In genomic region chr6:7142228-7142801, GRCh38 we compare ENCODE assay signal across 9 cellular contexts. TPM values are rescaled to one million over a fixed set of nuclear protein-coding genes. Genes with fewer than 3 reads are reported as not detected.
DNase-seq lines count a peak whose midpoint lies in the region; ATAC-seq and TF ChIP-seq lines count a peak whose summit lies in the region.
"Had no signal": no experiment of that assay in that cellular context is flagged by ENCODE, and none has a peak within 500 bp of the region (broad histone marks: within the 10 kb centered on the region; RNA-seq: fewer than 3 reads in every experiment).

No MANE protein-coding gene starts in this region.

- H3K27ac ChIP-seq in ascending aorta (peak overlapping the region; percentile 90 to 96), testis (peak overlapping the region; percentile 93 to 98)

- H3K27ac Mint-ChIP-seq in activated T-cell treated with anti-CD3 and anti-CD28 coated beads, Interleukin-2, amount 50 U/mL, for 24 hours = no peak overlapping the region
- peak overlapping the region; percentile 89 for H3K27ac Mint-ChIP-seq in mesothelial cell of epicardium

- H3K4me3 ChIP-seq in ascending aorta (peak overlapping the region in 1 of 2 donors; percentile 75), testis (peak overlapping the region in 1 of 2 donors; percentile 85)

- no peaks in the 10 kb centered on the region for H3K36me3 Mint-ChIP-seq in activated T-cell treated with anti-CD3 and anti-CD28 coated beads, Interleukin-2, amount 50 U/mL, for 24 hours (ENCODE audit: low read depth)
- no peaks in the 10 kb centered on the region for H3K36me3 Mint-ChIP-seq in mesothelial cell of epicardium

- H3K27me3 ChIP-seq in ascending aorta (no peaks in the 10 kb centered on the region), testis (no peaks in the 10 kb centered on the region)

- DNase-seq in activated T-cell treated with anti-CD3 and anti-CD28 coated beads, Interleukin-2, amount 50 U/mL, for 24 hours = no peak
- no peak for DNase-seq in activated T-cell treated with anti-CD3 and anti-CD28 coated beads for 4 hours
- DNase-seq in ascending aorta (ENCODE audit: low spot score in 2 of 2) = no peak
- no peak for DNase-seq in mesothelial cell of epicardium (ENCODE audit: low spot score in 2 of 2, unreplicated experiment in 2 of 2)
- no peak for DNase-seq in testis
- DNase-seq in HuH-7 (ENCODE audit: low spot score) = no peak
- DNase-seq in medulla oblongata (ENCODE audit: extremely low spot score) = no peak
- DNase-seq: NCI-H748 treated with DMSO at 0.1 percent for 48 hours had no signal

- H3K36me3 ChIP-seq in ascending aorta = no peaks in the 10 kb centered on the region
- no peaks in the 10 kb centered on the region for H3K36me3 ChIP-seq in testis (ENCODE audit: low read depth, missing control alignments)

- H3K4me1 Mint-ChIP-seq in activated T-cell treated with anti-CD3 and anti-CD28 coated beads, Interleukin-2, amount 50 U/mL, for 24 hours (ENCODE audit: low read depth) = peaks cover 85% of the 10 kb centered on the region
- H3K4me1 Mint-ChIP-seq in mesothelial cell of epicardium = peaks cover 76% of the 10 kb centered on the region

- H3K27me3 Mint-ChIP-seq in activated T-cell treated with anti-CD3 and anti-CD28 coated beads, Interleukin-2, amount 50 U/mL, for 24 hours = no peaks in the 10 kb centered on the region
- H3K27me3 Mint-ChIP-seq in mesothelial cell of epicardium (ENCODE audit: low read depth) = no peaks in the 10 kb centered on the region

- peak overlapping the region; percentile 1 for H3K4me3 Mint-ChIP-seq in activated T-cell treated with anti-CD3 and anti-CD28 coated beads, Interleukin-2, amount 50 U/mL, for 24 hours
- H3K4me3 Mint-ChIP-seq in mesothelial cell of epicardium = peak overlapping the region; percentile 18

- no peak for TF ChIP-seq CTCF in ascending aorta (IDR thresholded peaks at IDR 0.05)
- no peak for TF ChIP-seq CTCF in mesothelial cell of epicardium (IDR thresholded peaks at IDR 0.05; ENCODE audit: unreplicated experiment)
- no peak for TF ChIP-seq CTCF in testis (IDR thresholded peaks at IDR 0.05)

- TF ChIP-seq POLR2A in testis (IDR thresholded peaks at IDR 0.05) = no peak

- 65 to 77% methylated on average over 19 to 25 of the region's 25 CpGs for whole genome bisulfite sequencing in testis, 2 donors

- no peak for ATAC-seq in HG02588 (IDR thresholded peaks at IDR 0.05; ENCODE audit: unreplicated experiment)

- intact Hi-C loops in ascending aorta (cut with DNase I) (no loop called here), testis (cut with DNase I; ENCODE audit: low total_unique reads) (no loop called here)

- H3K9me3 ChIP-seq in ascending aorta (no peaks in the 10 kb centered on the region), testis (no peaks in the 10 kb centered on the region)

- peaks cover 7 to 31% of the 10 kb centered on the region in 2 donors for H3K4me1 ChIP-seq in ascending aorta
- peaks cover 74% of the 10 kb centered on the region for H3K4me1 ChIP-seq in testis

- H3K9me3 Mint-ChIP-seq in activated T-cell treated with anti-CD3 and anti-CD28 coated beads, Interleukin-2, amount 50 U/mL, for 24 hours = no peaks in the 10 kb centered on the region
- H3K9me3 Mint-ChIP-seq in mesothelial cell of epicardium = no peaks in the 10 kb centered on the region

RNA-seq across cellular contexts. Expression of gene RREB1, which starts 34.6 kb away (rescaled TPM):
- total RNA-seq in ascending aorta (48.9 TPM), mesothelial cell of epicardium (55.4 to 63.0 TPM (median 57.5 TPM) in 3 replicates), testis (10 to 100 TPM; 75.0 to 79.2 TPM)
- 30.0 TPM for polyA plus RNA-seq in testis (ENCODE audit: insufficient read depth, low read depth, low replicate concordance)
